Comparison of ENCODE assay signal across 1 cellular context in the genomic region with DNA sequence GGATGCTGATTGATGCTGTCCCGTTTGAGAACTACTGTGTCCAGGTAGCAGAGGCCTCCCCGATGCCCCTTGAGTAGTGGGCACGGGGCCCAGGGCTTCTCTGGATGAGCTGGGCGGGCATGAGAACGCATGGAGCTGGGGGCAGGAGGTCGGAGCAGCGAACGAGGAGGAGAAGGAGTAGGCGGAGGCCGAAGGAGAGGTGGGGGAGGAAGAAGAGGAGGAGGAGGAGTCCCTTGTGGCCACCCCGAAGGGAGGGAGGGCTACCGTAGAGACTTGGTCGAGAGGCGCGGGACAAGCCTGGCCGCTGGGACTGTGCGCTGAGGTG.
TF ChIP-seq lines count a peak whose summit lies in the region.

No MANE protein-coding gene starts in this region.

TF ChIP-seq in IMR-90, 13 proteins besides CTCF, POLR2A, EP300 and RAD21 (continued from another document):
- TF ChIP-seq SMC3 (IDR thresholded peaks at IDR 0.05; ENCODE audit: low read depth, low read length), result no peak
- TF ChIP-seq, protein P1, sequence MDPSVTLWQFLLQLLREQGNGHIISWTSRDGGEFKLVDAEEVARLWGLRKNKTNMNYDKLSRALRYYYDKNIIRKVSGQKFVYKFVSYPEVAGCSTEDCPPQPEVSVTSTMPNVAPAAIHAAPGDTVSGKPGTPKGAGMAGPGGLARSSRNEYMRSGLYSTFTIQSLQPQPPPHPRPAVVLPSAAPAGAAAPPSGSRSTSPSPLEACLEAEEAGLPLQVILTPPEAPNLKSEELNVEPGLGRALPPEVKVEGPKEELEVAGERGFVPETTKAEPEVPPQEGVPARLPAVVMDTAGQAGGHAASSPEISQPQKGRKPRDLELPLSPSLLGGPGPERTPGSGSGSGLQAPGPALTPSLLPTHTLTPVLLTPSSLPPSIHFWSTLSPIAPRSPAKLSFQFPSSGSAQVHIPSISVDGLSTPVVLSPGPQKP (IDR thresholded peaks at IDR 0.05; ENCODE audit: borderline replicate concordance, low read depth, low read length), result no peak
- no peak for TF ChIP-seq CEBPB (IDR thresholded peaks at IDR 0.05; ENCODE audit: low read depth, low read length)
- TF ChIP-seq MXI1 (IDR thresholded peaks at IDR 0.05; ENCODE audit: borderline replicate concordance, low read depth, low read length), result no peak
- TF ChIP-seq MAZ (IDR thresholded peaks at IDR 0.05; ENCODE audit: borderline replicate concordance, low read depth, low read length), result no peak
- TF ChIP-seq CHD1 (IDR thresholded peaks at IDR 0.05; ENCODE audit: low read depth, low read length), result no peak
